Comparison of ENCODE assay signal across 14 cellular contexts in genomic region chr4:69095301-69095731, GRCh38. TPM values are rescaled to one million over a fixed set of nuclear protein-coding genes. Genes with fewer than 3 reads are reported as not detected.
DNase-seq lines count a peak whose midpoint lies in the region; ATAC-seq, FAIRE-seq and TF ChIP-seq lines count a peak whose summit lies in the region.
"Had no signal": no experiment of that assay in that cellular context is flagged by ENCODE, and none has a peak within 500 bp of the region (broad histone marks: within the 10 kb centered on the region; RNA-seq: fewer than 3 reads in every experiment).

No MANE protein-coding gene starts in this region.

- H3K27me3 ChIP-seq in Caco-2 (replicated peaks; ENCODE audit: control insufficient read depth, insufficient read depth, low read length) (no peaks in the 10 kb centered on the region), GM12878 (replicated peaks in 1 of 2; ENCODE audit: control insufficient read depth in 2 of 2, insufficient read depth in 2 of 2, low read length in 1 of 2) (no peaks in the 10 kb centered on the region; a peak in 1 of 4 replicates), heart left ventricle (no peaks in the 10 kb centered on the region)
- H3K27me3 ChIP-seq: vagina had no signal

- no peaks in the 10 kb centered on the region for H3K79me2 ChIP-seq in GM12878 (ENCODE audit: control insufficient read depth, insufficient read depth, low read length)

- H3K4me2 ChIP-seq in GM12878 (ENCODE audit: control insufficient read depth, insufficient read depth): no peak overlapping the region

- no peak overlapping the region for H2AFZ ChIP-seq in GM12878 (ENCODE audit: control insufficient read depth, low read depth, low read length)

- TF ChIP-seq CTCF in Caco-2 (IDR thresholded peaks at IDR 0.05; ENCODE audit: insufficient read depth in 1 of 2, low read depth in 1 of 2, low read length in 1 of 2, severe bottlenecking in 1 of 2, unreplicated experiment in 1 of 2) (no peak), GM12878 (IDR thresholded peaks at IDR 0.05 in 2 of 3, conservative IDR thresholded peaks at IDR 0.05 in 1 of 3; ENCODE audit: control insufficient read depth in 2 of 3, extremely low read depth in 1 of 3, insufficient read depth in 1 of 3, low read depth in 3 of 3, low read length in 3 of 3) (no peak), heart left ventricle (IDR thresholded peaks at IDR 0.05) (no peak), D721Med (IDR thresholded peaks at IDR 0.05; ENCODE audit: insufficient read depth, missing control alignments) (no peak)

- no peak overlapping the region for H3K4me3 Mint-ChIP-seq in Caco-2 (ENCODE audit: unreplicated experiment)

- no peak for DNase-seq in Caco-2
- peak; percentile 53 for DNase-seq in HS-5 (ENCODE audit: low read depth)
- no peak for DNase-seq in GM12878 (ENCODE audit: low read depth, low spot score)
- peak; percentile 90 for DNase-seq in kidney glomerular epithelial cell (lab: John Stamatoyannopoulos, UW)
- DNase-seq in heart left ventricle: no peak
- no peak for DNase-seq in D721Med (ENCODE audit: insufficient read length, low spot score)
- no peak for DNase-seq in 8988T
- no peak for DNase-seq in DMS79 treated with DMSO at 0.1 percent for 48 hours (lab: John Stamatoyannopoulos, UW)
- DNase-seq: activated effector memory CD4-positive, alpha-beta T cell treated with anti-CD3 and anti-CD28 coated beads, Interleukin-2, amount 50 U/mL, for 16 hours; dermis blood vessel endothelial cell; NCI-H1694 treated with DMSO at 0.1 percent for 48 hours; OCI-M1 had no signal

- H3K27me3 Mint-ChIP-seq in Caco-2 (ENCODE audit: insufficient read depth, unreplicated experiment): no peaks in the 10 kb centered on the region

- peaks cover 16% of the 10 kb centered on the region for H3K9me3 Mint-ChIP-seq in Caco-2 (ENCODE audit: unreplicated experiment)

- CTCF ChIA-PET in Caco-2 (lab: Charles Lee) (no interaction called here), GM12878 (lab: Yijun Ruan, JAX) (no interaction called here)

- no peak overlapping the region for H3K4me3 ChIP-seq in Caco-2 (ENCODE audit: low read depth, low read length)
- no peak overlapping the region for H3K4me3 ChIP-seq in GM12878
- no peak overlapping the region for H3K4me3 ChIP-seq in heart left ventricle
- H3K4me3 ChIP-seq: vagina had no signal

- ATAC-seq in GM12878: peak; percentile 46
- no peak for ATAC-seq in heart left ventricle

- H3K36me3 Mint-ChIP-seq in Caco-2 (ENCODE audit: insufficient read depth, unreplicated experiment): no peaks in the 10 kb centered on the region

- FAIRE-seq in GM12878 (lab: Jason Lieb, UNC): no peak
- no peak for FAIRE-seq in D721Med (lab: Jason Lieb, UNC)

- BruUV-seq in Caco-2 (replicated peaks; lab: Mats Ljungman, UMichigan) (no TSS peak), GM12878 (replicated peaks; lab: Mats Ljungman, UMichigan) (no TSS peak)

- H3K9me3 ChIP-seq in Caco-2 (peaks cover 8% of the 10 kb centered on the region; the same call in 1 of the 2 replicates), GM12878 (replicated peaks; ENCODE audit: control insufficient read depth, insufficient read depth, low read length) (no peaks in the 10 kb centered on the region), heart left ventricle (peaks cover 0 to 2% (median 0%) of the 10 kb centered on the region in 12 donors)
- H3K9me3 ChIP-seq: vagina had no signal

- H3K9ac ChIP-seq in GM12878 (ENCODE audit: control insufficient read depth, insufficient read depth, low read length): no peak overlapping the region

- H3K4me1 Mint-ChIP-seq in Caco-2 (ENCODE audit: low read depth, unreplicated experiment): peaks cover 28% of the 10 kb centered on the region

- POLR2A ChIA-PET in Caco-2 (lab: Charles Lee) (no interaction called here), GM12878 (lab: Charles Lee) (no interaction called here)

- TF ChIP-seq RAD21 in GM12878 (IDR thresholded peaks at IDR 0.05; ENCODE audit: insufficient read depth, low read depth, low read length): no peak

- RAD21 ChIA-PET in GM12878 (lab: Charles Lee; ENCODE audit: unreplicated experiment): interaction anchor here (1.0 to 1.4 kb wide), 3 partner anchors 15 to 189 kb away, joined by 3 to 6 read pairs (median 4); no protein-coding TSS in a partner anchor

- no peaks in the 10 kb centered on the region for H3K36me3 ChIP-seq in Caco-2 (ENCODE audit: control insufficient read depth, insufficient read depth, low read length)
- no peaks in the 10 kb centered on the region for H3K36me3 ChIP-seq in GM12878 (ENCODE audit: control insufficient read depth in 2 of 2, insufficient read depth in 2 of 2, low read length in 1 of 2)
- H3K36me3 ChIP-seq in heart left ventricle: no peaks in the 10 kb centered on the region
- H3K36me3 ChIP-seq: vagina had no signal

- no peak overlapping the region for H3K27ac ChIP-seq in GM12878 (ENCODE audit: control insufficient read depth, insufficient read depth)
- H3K27ac ChIP-seq in heart left ventricle: no peak overlapping the region
- H3K27ac ChIP-seq: C4-2B, vagina had no signal

- TF ChIP-seq POLR2A in GM12878 (IDR thresholded peaks at IDR 0.05; ENCODE audit: low read depth, low read length) (no peak), heart left ventricle (IDR thresholded peaks at IDR 0.05) (no peak)

- peak overlapping the region; percentile 81 for H3K27ac Mint-ChIP-seq in Caco-2 (ENCODE audit: unreplicated experiment)

- intact Hi-C loops in Caco-2 (cut with micrococcal nuclease; ENCODE audit: unreplicated experiment) (loop anchor here (10.0 kb wide), 1 partner anchor 61 kb away; no protein-coding TSS in a partner anchor), GM12878 (cut with micrococcal nuclease; ENCODE audit: unreplicated experiment) (no loop called here), heart left ventricle (cut with DNase I) (no loop called here)

- WGBS in GM12878 (ENCODE audit: insufficient coverage, insufficient replicate concordance, low lambda C conversion rate, missing lambda C conversion rate): 0% methylated on average over 2 of the region's 2 CpGs
- WGBS in heart left ventricle, 4 donors: 22 to 35% (median 25%) methylated on average over 2 of the region's 2 CpGs

- H4K20me1 ChIP-seq in GM12878 (ENCODE audit: control insufficient read depth, insufficient read depth): no peaks in the 10 kb centered on the region

- TF ChIP-seq EP300 in GM12878 (IDR thresholded peaks at IDR 0.05; ENCODE audit: borderline replicate concordance in 1 of 2, control insufficient read depth in 1 of 2, low read depth in 2 of 2, low read length in 2 of 2): no peak

- in situ Hi-C loops in GM12878 (cut with MboI): no loop called here

- peaks cover 31% of the 10 kb centered on the region for H3K4me1 ChIP-seq in Caco-2
- no peaks in the 10 kb centered on the region for H3K4me1 ChIP-seq in GM12878 (ENCODE audit: control insufficient read depth, insufficient read depth, low read length)
- H3K4me1 ChIP-seq in heart left ventricle: no peaks in the 10 kb centered on the region
- H3K4me1 ChIP-seq: vagina had no signal

- SMC1A ChIA-PET in GM12878 (lab: Charles Lee; ENCODE audit: uncharacterized antibody, unreplicated experiment): interaction anchor here (1.2 to 1.3 kb wide), 2 partner anchors 12 to 26 kb away, joined by 3 to 5 read pairs; no protein-coding TSS in a partner anchor

TF ChIP-seq in GM12878, 131 proteins besides CTCF, POLR2A, EP300 and RAD21:
- TF ChIP-seq MXI1 (IDR thresholded peaks at IDR 0.05; ENCODE audit: low read depth, low read length): no peak
TF ChIP-seq in GM12878: peak in this region for 0.

RNA-seq across cellular contexts. Expression of gene UGT2B7, which starts 1.0 kb away (rescaled TPM):
- 1.7 and 3.0 TPM in 2 replicates for total RNA-seq in Caco-2 (2022)
- total RNA-seq in GM12878 (2013; cell fraction: nucleolus; rRNA removed): 3.9 and 4.6 TPM in 2 replicates
- 0.27 and 0.79 TPM in 2 replicates for total RNA-seq in GM12878 (2014; rRNA removed)
- total RNA-seq in GM12878 (2014; rRNA removed; fragmentation: Illumina TruSeq; extraction: Trizol): 0.46 and 1.5 TPM in 2 replicates
- 0.77 and 1.0 TPM in 2 replicates for total RNA-seq in GM12878 (2021)
- 0.13 TPM for polyA plus RNA-seq in GM12878 (2011; ENCODE audit: low read depth)
- polyA plus RNA-seq in GM12878 (2011; rRNA removed): 2.9 and 3.6 TPM in 2 replicates
- polyA plus RNA-seq in GM12878 (2011; cell fraction: cytosol; rRNA removed): 1.1 and 1.6 TPM in 2 replicates
- 2.6 and 2.9 TPM in 2 replicates for polyA plus RNA-seq in GM12878 (2011; cell fraction: nucleus; rRNA removed)
- 0.13 TPM in 1 of 2 replicates, not detected in the other for polyA plus RNA-seq in GM12878 (2012)
- 0.73 TPM in 2 replicates for polyA plus RNA-seq in GM12878 (2014; fragmentation: Illumina TruSeq; extraction: Trizol)
- 1 to 10 TPM; 1.5 to 2.1 TPM for polyA plus RNA-seq in GM12878 (2014; fragmentation: Nextera tagmentation; extraction: Ambion mirVana)
- 0.39 and 0.77 TPM in 2 replicates for polyA plus RNA-seq in GM12878 (2014; rRNA removed)
- polyA plus RNA-seq in GM12878 (2016; fragmentation: Nextera tagmentation; extraction: Ambion mirVana): 1 to 10 TPM; 1.0 to 1.3 TPM
- 2.0 and 2.2 TPM in 2 replicates for polyA minus RNA-seq in GM12878 (2011; rRNA and poly(A)+ RNA removed)
- polyA minus RNA-seq in GM12878 (2011; cell fraction: cytosol; rRNA and poly(A)+ RNA removed): 0.94 TPM in 1 of 2 replicates, not detected in the other
- polyA minus RNA-seq in GM12878 (2011; cell fraction: nucleus; rRNA and poly(A)+ RNA removed): 3.3 and 3.4 TPM in 2 replicates
- total RNA-seq in heart left ventricle: not detected
- polyA plus RNA-seq in heart left ventricle: not detected
- total RNA-seq: vagina had no signal

Comparison
In these comparisons a context has a peak if more than half of its experiments do, and no peak if none do; other contexts are left out.
1. DNase-seq: peak in HS-5 (single experiment) and kidney glomerular epithelial cell (single experiment); none in Caco-2 (0 of 2), GM12878 (single experiment), heart left ventricle (0 of 5), D721Med (single experiment), 8988T (single experiment) and DMS79 treated with DMSO at 0.1 percent for 48 hours (single experiment).